Comparison of ENCODE assay signal across 8 cellular contexts in the genomic region with DNA sequence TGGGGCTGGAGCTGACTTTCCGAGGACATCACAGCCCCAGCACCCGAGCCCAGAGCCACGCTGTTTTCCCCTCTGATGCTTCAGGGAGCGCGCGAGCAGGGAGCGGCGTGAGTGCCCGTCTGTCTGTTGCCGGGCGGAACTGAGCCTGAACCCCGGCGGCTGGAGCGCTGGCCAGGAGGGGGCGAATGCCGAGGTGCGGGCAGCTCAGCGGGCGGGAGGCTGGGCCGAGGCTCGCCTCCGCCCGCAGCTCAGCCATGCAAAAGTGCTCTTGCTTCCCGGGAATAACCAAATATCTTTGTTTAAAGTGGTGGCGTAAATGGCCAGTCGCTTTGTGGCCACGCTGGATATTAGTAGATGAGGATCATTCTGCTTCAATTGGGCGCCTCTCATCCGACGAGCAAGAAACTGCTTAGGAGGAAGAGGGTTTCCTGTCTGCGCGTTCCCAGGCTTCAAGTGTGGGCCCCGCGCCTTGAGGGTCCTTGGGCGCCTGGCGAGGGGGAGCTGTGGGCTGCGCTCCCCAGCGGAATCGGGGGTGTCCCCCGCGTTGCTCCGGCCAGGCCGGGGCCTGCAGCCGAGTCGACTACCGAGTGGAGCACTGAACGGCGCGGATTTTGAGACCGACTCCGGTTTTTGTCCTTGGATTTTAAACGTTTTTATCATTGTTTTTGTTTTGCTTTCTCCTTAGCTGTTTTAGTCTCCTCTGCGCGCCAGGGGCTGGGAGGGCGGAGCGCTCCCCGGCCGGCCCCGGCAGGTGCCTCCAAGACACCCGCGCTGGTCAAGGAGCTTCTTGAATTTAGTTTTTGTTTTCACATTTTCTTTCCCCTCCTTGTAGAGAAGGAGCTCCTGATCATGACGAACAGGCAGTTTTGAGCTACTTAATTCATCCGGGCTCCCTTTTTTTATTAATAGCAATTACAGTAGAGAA. TPM values are rescaled to one million over a fixed set of nuclear protein-coding genes. Genes with fewer than 3 reads are reported as not detected.
DNase-seq lines count a peak whose midpoint lies in the region; ATAC-seq, FAIRE-seq and TF ChIP-seq lines count a peak whose summit lies in the region.
"Had no signal": no experiment of that assay in that cellular context is flagged by ENCODE, and none has a peak within 500 bp of the region (broad histone marks: within the 10 kb centered on the region; RNA-seq: fewer than 3 reads in every experiment).

No MANE protein-coding gene starts in this region.

- TF ChIP-seq CTCF in LNCAP (IDR thresholded peaks at IDR 0.05) (peak; percentile 34; the same call in 1 of the 2 replicates), VCaP (conservative IDR thresholded peaks at IDR 0.05) (peak; percentile 71), kidney (IDR thresholded peaks at IDR 0.05; ENCODE audit: borderline replicate concordance, extremely low read depth, insufficient read depth) (no peak)

- TF ChIP-seq POLR2A in GM18505 (IDR thresholded peaks at IDR 0.05; ENCODE audit: borderline replicate concordance, extremely low read depth, insufficient read depth, insufficient read length), result no peak

- FAIRE-seq in kidney (lab: Jason Lieb, UNC), result no peak

- DNase-seq in GM03348 (ENCODE audit: low spot score) (peak; percentile 69), kidney (peak; percentile 66)
- DNase-seq: naive B cell had no signal

- ATAC-seq in HG03108 (IDR thresholded peaks at IDR 0.05; ENCODE audit: unreplicated experiment), result no peak
- ATAC-seq in GM18505 (IDR thresholded peaks at IDR 0.05; ENCODE audit: unreplicated experiment), result no peak
- no peak for ATAC-seq in HG02884 (IDR thresholded peaks at IDR 0.05; ENCODE audit: unreplicated experiment)

- intact Hi-C loops in kidney (cut with DNase I), result no loop called here

- H3K4me3 ChIP-seq in kidney (ENCODE audit: low read length in 2 of 2), result peak overlapping the region in 1 of 2 donors; percentile 35

- peaks cover 0 to 17% of the 10 kb centered on the region in 2 donors for H3K4me1 ChIP-seq in kidney (ENCODE audit: control insufficient read depth in 1 of 2, insufficient read depth in 1 of 2, low read depth in 1 of 2, low read length in 2 of 2)

- H3K9ac ChIP-seq in kidney (ENCODE audit: low read length in 2 of 2), result no peak overlapping the region

- H3K9me3 ChIP-seq in kidney (ENCODE audit: control insufficient read depth in 1 of 2, low read length in 2 of 2), result peaks cover 0 to 3% of the 10 kb centered on the region in 2 donors

- peak overlapping the region; percentile 56; the same call in 1 of the 2 replicates for H3K27ac ChIP-seq in VCaP
- H3K27ac ChIP-seq in kidney (ENCODE audit: low read depth in 2 of 2, low read length in 2 of 2), result no peak overlapping the region

- no peaks in the 10 kb centered on the region for H3K36me3 ChIP-seq in kidney (ENCODE audit: control insufficient read depth in 1 of 2, insufficient read depth in 2 of 2, low read length in 2 of 2)

RNA-seq across cellular contexts. Expression of gene NKX2-1, which starts 0.8 kb away (rescaled TPM):
- not detected for total RNA-seq in kidney
- polyA plus RNA-seq in kidney (ENCODE audit: insufficient read depth, low read depth, low replicate concordance), result not detected
